ENCODE assay signal across 13 cellular contexts in genomic region chr12:130846386-130846785, GRCh38. TPM values are rescaled to one million over a fixed set of nuclear protein-coding genes. Genes with fewer than 3 reads are reported as not detected.
DNase-seq lines count a peak whose midpoint lies in the region; ATAC-seq and TF ChIP-seq lines count a peak whose summit lies in the region.
"Had no signal": no experiment of that assay in that cellular context is flagged by ENCODE, and none has a peak within 500 bp of the region (broad histone marks: within the 10 kb centered on the region; RNA-seq: fewer than 3 reads in every experiment).

No MANE protein-coding gene starts in this region.

- no peaks in the 10 kb centered on the region for H4K20me1 ChIP-seq in GM23338 (replicated peaks; ENCODE audit: insufficient read depth)

- no peak overlapping the region for H3K4me3 Mint-ChIP-seq in progenitor cell of endocrine pancreas (ENCODE audit: low read depth)
- H3K4me3 Mint-ChIP-seq in activated CD4-positive, alpha-beta T cell treated with anti-CD3 and anti-CD28 coated beads, Interleukin-2, amount 10 ng/mL, durations not matched to agents 7 days and 5 days: no peak overlapping the region
- H3K4me3 Mint-ChIP-seq in GM23338: no peak overlapping the region

- no peaks in the 10 kb centered on the region for H3K27me3 ChIP-seq in GM23338 (ENCODE audit: insufficient read depth)

- H3K4me3 ChIP-seq in GM23338: no peak overlapping the region

- H3K36me3 ChIP-seq in GM23338 (ENCODE audit: insufficient read depth): no peaks in the 10 kb centered on the region

- H3F3A ChIP-seq in GM23338 (replicated peaks; ENCODE audit: low read depth): no peaks in the 10 kb centered on the region

- TF ChIP-seq POLR2A in erythroblast (IDR thresholded peaks at IDR 0.05; ENCODE audit: low read length): no peak

- H3K79me2 ChIP-seq in GM23338 (replicated peaks; ENCODE audit: insufficient read depth): no peaks in the 10 kb centered on the region

- H3K9me3 Mint-ChIP-seq in progenitor cell of endocrine pancreas (ENCODE audit: low read depth) (no peaks in the 10 kb centered on the region), GM23338 (peaks cover 28% of the 10 kb centered on the region)
- H3K9me3 Mint-ChIP-seq in activated CD4-positive, alpha-beta T cell treated with anti-CD3 and anti-CD28 coated beads, Interleukin-2, amount 10 ng/mL, durations not matched to agents 7 days and 5 days: no peaks in the 10 kb centered on the region

- no peaks in the 10 kb centered on the region for H3K36me3 Mint-ChIP-seq in progenitor cell of endocrine pancreas (ENCODE audit: insufficient read depth)
- no peaks in the 10 kb centered on the region for H3K36me3 Mint-ChIP-seq in activated CD4-positive, alpha-beta T cell treated with anti-CD3 and anti-CD28 coated beads, Interleukin-2, amount 10 ng/mL, durations not matched to agents 7 days and 5 days (ENCODE audit: low read depth)
- H3K36me3 Mint-ChIP-seq in GM23338 (ENCODE audit: low read depth): peaks cover 17% of the 10 kb centered on the region

- CTCF ChIA-PET in activated CD4-positive, alpha-beta T cell treated with anti-CD3 and anti-CD28 coated beads, Interleukin-2, amount 10 ng/mL, durations not matched to agents 7 days and 5 days (lab: Charles Lee): interaction anchor here (0.7 to 1.0 kb wide), 2 partner anchors 8 to 9 kb away, joined by 3 read pairs; no protein-coding TSS in a partner anchor

- H3K9me2 ChIP-seq in GM23338 (ENCODE audit: insufficient read depth): no peaks in the 10 kb centered on the region

- peaks cover 4% of the 10 kb centered on the region; the same call in 1 of the 2 replicates for H3K4me1 ChIP-seq in GM23338 (ENCODE audit: insufficient read depth)

- no peaks in the 10 kb centered on the region for H3K27me3 Mint-ChIP-seq in progenitor cell of endocrine pancreas
- peaks cover 2% of the 10 kb centered on the region for H3K27me3 Mint-ChIP-seq in activated CD4-positive, alpha-beta T cell treated with anti-CD3 and anti-CD28 coated beads, Interleukin-2, amount 10 ng/mL, durations not matched to agents 7 days and 5 days
- H3K27me3 Mint-ChIP-seq in GM23338 (ENCODE audit: insufficient read depth, low read depth, poor library complexity): peaks cover 10% of the 10 kb centered on the region

- POLR2A ChIA-PET in activated CD4-positive, alpha-beta T cell treated with anti-CD3 and anti-CD28 coated beads, Interleukin-2, amount 10 ng/mL, durations not matched to agents 7 days and 5 days (lab: Charles Lee): no interaction called here

- TF ChIP-seq CTCF in progenitor cell of endocrine pancreas (IDR thresholded peaks at IDR 0.05; ENCODE audit: unreplicated experiment) (no peak), GM23338 (conservative IDR thresholded peaks at IDR 0.05; ENCODE audit: low read depth in 2 of 2) (no peak)

- H3K4me1 Mint-ChIP-seq in progenitor cell of endocrine pancreas (ENCODE audit: low read depth) (peaks cover 14% of the 10 kb centered on the region), GM23338 (peaks cover 20% of the 10 kb centered on the region)
- H3K4me1 Mint-ChIP-seq in activated CD4-positive, alpha-beta T cell treated with anti-CD3 and anti-CD28 coated beads, Interleukin-2, amount 10 ng/mL, durations not matched to agents 7 days and 5 days: no peaks in the 10 kb centered on the region

- no peak for ATAC-seq in GM23338

- H2AFZ ChIP-seq in GM23338: no peak overlapping the region; the same call in 1 of the 2 replicates

- peak overlapping the region; percentile 22 for H3K27ac Mint-ChIP-seq in progenitor cell of endocrine pancreas
- H3K27ac Mint-ChIP-seq in activated CD4-positive, alpha-beta T cell treated with anti-CD3 and anti-CD28 coated beads, Interleukin-2, amount 10 ng/mL, durations not matched to agents 7 days and 5 days: no peak overlapping the region
- H3K27ac Mint-ChIP-seq in GM23338: no peak overlapping the region

- DNase-seq in GM03348 (ENCODE audit: low spot score) (peak; percentile 64), NCI-H69 (lab: John Stamatoyannopoulos, UW) (peak; percentile 12), fibroblast of gingiva (ENCODE audit: low read depth) (peak; percentile 73), progenitor cell of endocrine pancreas (ENCODE audit: low spot score, unreplicated experiment) (no peak), erythroblast (lab: John Stamatoyannopoulos, UW) (no peak), GM23338 (ENCODE audit: low spot score) (no peak)
- DNase-seq in activated CD4-positive, alpha-beta T cell treated with anti-CD3 and anti-CD28 coated beads, Interleukin-2, amount 10 ng/mL, durations not matched to agents 7 days and 5 days: no peak
- no peak for DNase-seq in activated CD4-positive, CD25-positive, alpha-beta regulatory T cell (lab: John Stamatoyannopoulos, UW)
- DNase-seq: C1 segment of cervical spinal cord, Kasumi-1, NCI-H187 treated with DMSO at 0.1 percent for 48 hours, NCI-H2171, SIG-M5 had no signal

- H3K27ac ChIP-seq in GM23338 (ENCODE audit: low read depth): no peak overlapping the region

- no peak overlapping the region for H3K4me2 ChIP-seq in GM23338

TF ChIP-seq in GM23338, 12 proteins besides CTCF, POLR2A, EP300 and RAD21 (continues in another document):
- no peak for TF ChIP-seq ZNF331 (CRISPR knock-in tag; IDR thresholded peaks at IDR 0.05; ENCODE audit: low read depth)
- TF ChIP-seq JUNB (IDR thresholded peaks at IDR 0.05; ENCODE audit: unreplicated experiment): no peak
- TF ChIP-seq, protein P1, sequence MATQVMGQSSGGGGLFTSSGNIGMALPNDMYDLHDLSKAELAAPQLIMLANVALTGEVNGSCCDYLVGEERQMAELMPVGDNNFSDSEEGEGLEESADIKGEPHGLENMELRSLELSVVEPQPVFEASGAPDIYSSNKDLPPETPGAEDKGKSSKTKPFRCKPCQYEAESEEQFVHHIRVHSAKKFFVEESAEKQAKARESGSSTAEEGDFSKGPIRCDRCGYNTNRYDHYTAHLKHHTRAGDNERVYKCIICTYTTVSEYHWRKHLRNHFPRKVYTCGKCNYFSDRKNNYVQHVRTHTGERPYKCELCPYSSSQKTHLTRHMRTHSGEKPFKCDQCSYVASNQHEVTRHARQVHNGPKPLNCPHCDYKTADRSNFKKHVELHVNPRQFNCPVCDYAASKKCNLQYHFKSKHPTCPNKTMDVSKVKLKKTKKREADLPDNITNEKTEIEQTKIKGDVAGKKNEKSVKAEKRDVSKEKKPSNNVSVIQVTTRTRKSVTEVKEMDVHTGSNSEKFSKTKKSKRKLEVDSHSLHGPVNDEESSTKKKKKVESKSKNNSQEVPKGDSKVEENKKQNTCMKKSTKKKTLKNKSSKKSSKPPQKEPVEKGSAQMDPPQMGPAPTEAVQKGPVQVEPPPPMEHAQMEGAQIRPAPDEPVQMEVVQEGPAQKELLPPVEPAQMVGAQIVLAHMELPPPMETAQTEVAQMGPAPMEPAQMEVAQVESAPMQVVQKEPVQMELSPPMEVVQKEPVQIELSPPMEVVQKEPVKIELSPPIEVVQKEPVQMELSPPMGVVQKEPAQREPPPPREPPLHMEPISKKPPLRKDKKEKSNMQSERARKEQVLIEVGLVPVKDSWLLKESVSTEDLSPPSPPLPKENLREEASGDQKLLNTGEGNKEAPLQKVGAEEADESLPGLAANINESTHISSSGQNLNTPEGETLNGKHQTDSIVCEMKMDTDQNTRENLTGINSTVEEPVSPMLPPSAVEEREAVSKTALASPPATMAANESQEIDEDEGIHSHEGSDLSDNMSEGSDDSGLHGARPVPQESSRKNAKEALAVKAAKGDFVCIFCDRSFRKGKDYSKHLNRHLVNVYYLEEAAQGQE (IDR thresholded peaks at IDR 0.05; ENCODE audit: unreplicated experiment): no peak
- TF ChIP-seq STAT1 (IDR thresholded peaks at IDR 0.05; ENCODE audit: unreplicated experiment): no peak
- TF ChIP-seq ZNF114 (CRISPR knock-in tag; IDR thresholded peaks at IDR 0.05): no peak
- TF ChIP-seq EZH2 (IDR thresholded peaks at IDR 0.05; ENCODE audit: low read depth, unreplicated experiment): no peak
- no peak for TF ChIP-seq ETS1 (IDR thresholded peaks at IDR 0.05)
- no peak for TF ChIP-seq EZH2phosphoT487 (IDR thresholded peaks at IDR 0.05; ENCODE audit: unreplicated experiment)
- no peak for TF ChIP-seq CREB1 (CRISPR knock-in tag; IDR thresholded peaks at IDR 0.05; ENCODE audit: low read depth)

RNA-seq across cellular contexts. Expression of gene STX2, which starts 7.3 kb away (rescaled TPM):
- total RNA-seq in progenitor cell of endocrine pancreas: 20.5 and 22.4 TPM in 2 replicates
- 10 to 100 TPM; 23.2 to 25.5 TPM for total RNA-seq in activated CD4-positive, alpha-beta T cell treated with anti-CD3 and anti-CD28 coated beads, Interleukin-2, amount 10 ng/mL, durations not matched to agents 7 days and 5 days
- total RNA-seq in GM23338 (2014; rRNA removed; shearing (Covaris generic)): 23.9 and 35.4 TPM in 2 replicates
- polyA plus RNA-seq in GM23338 (2016; fragmentation: Nextera tagmentation; extraction: Ambion mirVana): 16.4 and 17.7 TPM in 2 replicates

RNA-seq across cellular contexts. Expression of gene RAN, which starts 25.5 kb away (rescaled TPM):
- total RNA-seq in progenitor cell of endocrine pancreas: 803 and 832 TPM in 2 replicates
- total RNA-seq in activated CD4-positive, alpha-beta T cell treated with anti-CD3 and anti-CD28 coated beads, Interleukin-2, amount 10 ng/mL, durations not matched to agents 7 days and 5 days: 1,000 to 10,000 TPM; 1,033 to 1,124 TPM
- total RNA-seq in GM23338 (2014; rRNA removed; shearing (Covaris generic)): 855 and 976 TPM in 2 replicates
- 2,114 and 2,289 TPM in 2 replicates for polyA plus RNA-seq in GM23338 (2016; fragmentation: Nextera tagmentation; extraction: Ambion mirVana)

Comparison
In these comparisons a context has a peak if more than half of its experiments do, and no peak if none do; other contexts are left out.
1. DNase-seq: peak in GM03348 (single experiment), NCI-H69 (single experiment) and fibroblast of gingiva (single experiment); none in progenitor cell of endocrine pancreas (single experiment), erythroblast (0 of 2), activated CD4-positive, alpha-beta T cell treated with anti-CD3 and anti-CD28 coated beads, Interleukin-2, amount 10 ng/mL, durations not matched to agents 7 days and 5 days (single experiment), activated CD4-positive, CD25-positive, alpha-beta regulatory T cell (0 of 4) and GM23338 (single experiment).